Comparison of ENCODE assay signal across 20 cellular contexts in the genomic region with DNA sequence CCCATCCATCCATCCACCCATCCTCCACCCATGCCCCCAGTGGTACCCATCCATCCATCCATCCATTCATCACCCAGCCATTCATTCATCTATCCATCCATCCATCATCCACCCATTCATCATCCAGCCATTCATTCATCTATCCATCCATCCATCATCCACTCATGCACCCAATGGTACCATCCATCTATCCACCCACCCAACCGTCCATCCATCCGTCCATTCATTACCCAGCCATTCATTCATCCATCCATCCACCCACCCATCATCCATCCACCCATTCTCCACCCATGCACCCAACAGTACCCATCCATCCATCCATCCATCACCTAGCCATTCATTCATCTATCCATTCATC. TPM values are rescaled to one million over a fixed set of nuclear protein-coding genes. Genes with fewer than 3 reads are reported as not detected.
DNase-seq lines count a peak whose midpoint lies in the region; ATAC-seq, FAIRE-seq and TF ChIP-seq lines count a peak whose summit lies in the region.
"Had no signal": no experiment of that assay in that cellular context is flagged by ENCODE, and none has a peak within 500 bp of the region (broad histone marks: within the 10 kb centered on the region; RNA-seq: fewer than 3 reads in every experiment).

No MANE protein-coding gene starts in this region.

- H2BK12ac ChIP-seq in neuronal stem cell (ENCODE audit: low read length): no peak overlapping the region

- H2BK120ac ChIP-seq in neuronal stem cell (ENCODE audit: low read depth, low read length): no peak overlapping the region

- H3K27me3 Mint-ChIP-seq in Caco-2 (ENCODE audit: insufficient read depth, unreplicated experiment) (no peaks in the 10 kb centered on the region), mesothelial cell of epicardium (ENCODE audit: low read depth) (no peaks in the 10 kb centered on the region)

- no peak overlapping the region for H3K4me2 ChIP-seq in K562 (ENCODE audit: insufficient read depth, low read length)
- no peak overlapping the region for H3K4me2 ChIP-seq in neuronal stem cell (ENCODE audit: insufficient read depth, low read length, poor library complexity, severe bottlenecking)
- no peak overlapping the region for H3K4me2 ChIP-seq in SK-N-SH
- H3K4me2 ChIP-seq: KMS-11 had no signal

- no peak overlapping the region for H2BK15ac ChIP-seq in neuronal stem cell (ENCODE audit: low read length)

- H3K14ac ChIP-seq in neuronal stem cell (ENCODE audit: low read length): no peak overlapping the region

- POLR2A ChIA-PET in Caco-2 (lab: Charles Lee) (no interaction called here), K562 (lab: Yijun Ruan, JAX) (no interaction called here), SK-N-SH (lab: Yijun Ruan, JAX) (no interaction called here)

- TF ChIP-seq POLR2A in K562 (conservative IDR thresholded peaks at IDR 0.05): no peak; the same call in 1 of the 2 replicates

- H3K9me2 ChIP-seq in SK-N-SH: no peaks in the 10 kb centered on the region

- no peak for TF ChIP-seq EP300 in K562 (IDR thresholded peaks at IDR 0.05; ENCODE audit: low read length)
- no peak for TF ChIP-seq EP300 in SK-N-SH (IDR thresholded peaks at IDR 0.05; ENCODE audit: borderline replicate concordance in 1 of 2, low read depth in 1 of 2, low read length in 1 of 2)

- no peaks in the 10 kb centered on the region for H4K20me1 ChIP-seq in K562 (replicated peaks; ENCODE audit: control insufficient read depth, insufficient read depth, low read length)
- H4K20me1 ChIP-seq in SK-N-SH (ENCODE audit: insufficient read depth): peaks cover 7% of the 10 kb centered on the region

- no peaks in the 10 kb centered on the region for H3K9me1 ChIP-seq in K562 (ENCODE audit: control insufficient read depth, insufficient read depth, low read length)

- TF ChIP-seq CTCF in Caco-2 (IDR thresholded peaks at IDR 0.05; ENCODE audit: insufficient read depth in 1 of 2, low read depth in 1 of 2, low read length in 1 of 2, severe bottlenecking in 1 of 2, unreplicated experiment in 1 of 2) (no peak), K562 (IDR thresholded peaks at IDR 0.05 in 2 of 3, conservative IDR thresholded peaks at IDR 0.05 in 1 of 3; ENCODE audit: insufficient read depth in 2 of 3, low read depth in 1 of 3, low read length in 3 of 3) (no peak), SK-N-SH (IDR thresholded peaks at IDR 0.05) (no peak), mesothelial cell of epicardium (IDR thresholded peaks at IDR 0.05; ENCODE audit: unreplicated experiment) (no peak)

- H3K4ac ChIP-seq in neuronal stem cell (ENCODE audit: low read length): no peak overlapping the region

- intact Hi-C loops in Caco-2 (cut with micrococcal nuclease; ENCODE audit: unreplicated experiment): no loop called here
- intact Hi-C loops in K562 (cut with micrococcal nuclease): no loop called here
- intact Hi-C loops in aorta (cut with DNase I): no loop called here

- no TSS peak for BruUV-seq in Caco-2 (replicated peaks; lab: Mats Ljungman, UMichigan)
- BruUV-seq in K562 (replicated peaks; lab: Mats Ljungman, UMichigan): no TSS peak

- no peak for DNase-seq in Caco-2
- no peak for DNase-seq in GM19239 (ENCODE audit: insufficient read length, low spot score)
- DNase-seq in K562 (ENCODE audit: extremely low read depth in 1 of 4, low spot score in 3 of 4): no peak
- DNase-seq in neuronal stem cell (ENCODE audit: low spot score): no peak
- DNase-seq in SK-N-SH: no peak
- no peak for DNase-seq in aorta
- DNase-seq in mesothelial cell of epicardium (ENCODE audit: low spot score in 2 of 2, unreplicated experiment in 2 of 2): no peak
- DNase-seq: ACHN, AML-193, GM23248, NCI-H1048, NCI-H2081 treated with DMSO at 0.1 percent for 48 hours, NCI-H510A, NCI-H774, PC-3, SJCRH30 had no signal

- H3K4me3 ChIP-seq in Caco-2 (ENCODE audit: low read depth, low read length) (no peak overlapping the region), K562 (no peak overlapping the region), neuronal stem cell (ENCODE audit: low read length in 2 of 2) (no peak overlapping the region), SK-N-SH (ENCODE audit: low read depth in 2 of 2, low read length in 1 of 2) (no peak overlapping the region), aorta (ENCODE audit: low read length in 2 of 2) (no peak overlapping the region)
- H3K4me3 ChIP-seq: GM23248, SJCRH30 had no signal

- H3K79me1 ChIP-seq in neuronal stem cell (ENCODE audit: low read depth, low read length): peaks cover 24% of the 10 kb centered on the region

- no peak overlapping the region for H2BK5ac ChIP-seq in neuronal stem cell (ENCODE audit: low read length)

- H3K18ac ChIP-seq in neuronal stem cell (ENCODE audit: low read length): no peak overlapping the region

- peak overlapping the region; percentile 9 for H3K4me3 Mint-ChIP-seq in Caco-2 (ENCODE audit: unreplicated experiment)
- no peak overlapping the region for H3K4me3 Mint-ChIP-seq in mesothelial cell of epicardium
- H3K4me3 Mint-ChIP-seq: CD14-positive monocyte had no signal

- FAIRE-seq in GM19239 (lab: Jason Lieb, UNC): peak; percentile 54
- no peak for FAIRE-seq in K562 (lab: Jason Lieb, UNC)

- no peak overlapping the region for H2AK5ac ChIP-seq in neuronal stem cell (ENCODE audit: low read depth, low read length)

- peaks cover 12% of the 10 kb centered on the region; the same call in 2 of the 3 replicates for H3K79me2 ChIP-seq in K562 (ENCODE audit: control insufficient read depth, insufficient read depth, low read length)
- no peaks in the 10 kb centered on the region for H3K79me2 ChIP-seq in SK-N-SH (ENCODE audit: insufficient read depth)

- H3K27ac Mint-ChIP-seq in Caco-2 (ENCODE audit: unreplicated experiment): peak overlapping the region; percentile 20
- H3K27ac Mint-ChIP-seq in mesothelial cell of epicardium: no peak overlapping the region

- H3K36me3 ChIP-seq in Caco-2 (ENCODE audit: control insufficient read depth, insufficient read depth, low read length) (no peaks in the 10 kb centered on the region), K562 (ENCODE audit: control insufficient read depth, insufficient read depth, low read length) (peaks cover 37% of the 10 kb centered on the region), neuronal stem cell (replicated peaks in 1 of 2; ENCODE audit: control insufficient read depth in 2 of 2, insufficient read depth in 2 of 2, low read length in 2 of 2) (peaks cover 29 to 42% of the 10 kb centered on the region in 2 donors), SK-N-SH (replicated peaks in 1 of 2; ENCODE audit: control insufficient read depth in 1 of 2, insufficient read depth in 2 of 2, low read length in 1 of 2) (peaks cover 6 to 7% of the 10 kb centered on the region in 2 experiments), aorta (ENCODE audit: control insufficient read depth in 1 of 2, insufficient read depth in 2 of 2, low read length in 1 of 2) (peaks cover 0 to 5% of the 10 kb centered on the region in 2 donors)

- CTCF ChIA-PET in Caco-2 (lab: Charles Lee): no interaction called here
- CTCF ChIA-PET in K562 (lab: Yijun Ruan, JAX; ENCODE audit: low intra/inter-chr PET ratio): no interaction called here
- CTCF ChIA-PET in SK-N-SH (lab: Yijun Ruan, JAX): no interaction called here

- no peak overlapping the region for H3K27ac ChIP-seq in K562 (ENCODE audit: extremely low read depth, low read depth, low read length)
- no peak overlapping the region for H3K27ac ChIP-seq in neuronal stem cell (replicated peaks; ENCODE audit: low read length)
- H3K27ac ChIP-seq in SK-N-SH (ENCODE audit: low read depth in 2 of 2, low read length in 1 of 2): no peak overlapping the region
- no peak overlapping the region for H3K27ac ChIP-seq in aorta (ENCODE audit: low read depth in 1 of 2, low read length in 2 of 2)
- H3K27ac ChIP-seq: GM23248, KMS-11, SJCRH30 had no signal

- no peaks in the 10 kb centered on the region for H3K4me1 Mint-ChIP-seq in Caco-2 (ENCODE audit: low read depth, unreplicated experiment)
- no peaks in the 10 kb centered on the region for H3K4me1 Mint-ChIP-seq in mesothelial cell of epicardium

- TF ChIP-seq RAD21 in K562 (CRISPR knock-in tag; conservative IDR thresholded peaks at IDR 0.05 in 1 of 2, IDR thresholded peaks at IDR 0.05 in 1 of 2) (no peak), SK-N-SH (IDR thresholded peaks at IDR 0.05; ENCODE audit: low read length) (no peak)

- no peak for ATAC-seq in K562
- no peak for ATAC-seq in aorta (ENCODE audit: low FRiP score)
- ATAC-seq: HCT116 had no signal

- H3K4me1 ChIP-seq in Caco-2 (no peaks in the 10 kb centered on the region), K562 (replicated peaks in 1 of 2; ENCODE audit: control insufficient read depth in 2 of 2, insufficient read depth in 2 of 2, low read length in 2 of 2) (peaks cover 0 to 51% of the 10 kb centered on the region in 2 experiments; a peak in 3 of 5 replicates), neuronal stem cell (ENCODE audit: control insufficient read depth in 2 of 2, insufficient read depth in 1 of 2, low read depth in 1 of 2, low read length in 2 of 2) (no peaks in the 10 kb centered on the region), SK-N-SH (ENCODE audit: control insufficient read depth in 1 of 2, insufficient read depth in 2 of 2, low read depth in 1 of 2, low read length in 1 of 2) (no peaks in the 10 kb centered on the region), aorta (ENCODE audit: control insufficient read depth in 1 of 2, insufficient read depth in 2 of 2, low read length in 2 of 2) (no peaks in the 10 kb centered on the region)
- H3K4me1 ChIP-seq: SJCRH30 had no signal

- H4K91ac ChIP-seq in neuronal stem cell (ENCODE audit: low read depth, low read length, poor library complexity): no peak overlapping the region

- no peak overlapping the region for H4K8ac ChIP-seq in neuronal stem cell (ENCODE audit: low read depth, low read length)

- no peaks in the 10 kb centered on the region for H3K9me3 ChIP-seq in Caco-2
- H3K9me3 ChIP-seq in K562 (replicated peaks; ENCODE audit: control insufficient read depth, insufficient read depth, low read depth, low read length): peaks cover 3% of the 10 kb centered on the region
- peaks cover 0 to 3% of the 10 kb centered on the region in 2 donors for H3K9me3 ChIP-seq in neuronal stem cell (replicated peaks in 1 of 2; ENCODE audit: control insufficient read depth in 2 of 2, insufficient read depth in 1 of 2, low read depth in 1 of 2, low read length in 2 of 2)
- no peaks in the 10 kb centered on the region for H3K9me3 ChIP-seq in SK-N-SH
- H3K9me3 ChIP-seq in aorta (ENCODE audit: control insufficient read depth, low read length): no peaks in the 10 kb centered on the region
- H3K9me3 ChIP-seq: SJCRH30 had no signal

- H2AFZ ChIP-seq in K562 (ENCODE audit: low read depth, low read length): no peak overlapping the region
- H2AFZ ChIP-seq in neuronal stem cell (ENCODE audit: low read length): no peak overlapping the region
- H2AFZ ChIP-seq in SK-N-SH (ENCODE audit: low read depth): no peak overlapping the region
- H2AFZ ChIP-seq: GM23248 had no signal

- H3K27me3 ChIP-seq in Caco-2 (replicated peaks; ENCODE audit: control insufficient read depth, insufficient read depth, low read length): no peaks in the 10 kb centered on the region
- no peaks in the 10 kb centered on the region for H3K27me3 ChIP-seq in K562 (ENCODE audit: control insufficient read depth in 2 of 2, insufficient read depth in 2 of 2, low read length in 2 of 2)
- no peaks in the 10 kb centered on the region for H3K27me3 ChIP-seq in neuronal stem cell (ENCODE audit: control insufficient read depth in 3 of 3, insufficient read depth in 3 of 3, low read depth in 1 of 3, low read length in 3 of 3)
- H3K27me3 ChIP-seq in SK-N-SH (ENCODE audit: insufficient read depth): no peaks in the 10 kb centered on the region
- no peaks in the 10 kb centered on the region for H3K27me3 ChIP-seq in aorta (ENCODE audit: control insufficient read depth in 1 of 2, insufficient read depth in 2 of 2, low read length in 1 of 2)
- H3K27me3 ChIP-seq: SJCRH30 had no signal

- in situ Hi-C loops in K562 (cut with MboI): no loop called here

- peaks cover 7% of the 10 kb centered on the region for H3F3A ChIP-seq in SK-N-SH (replicated peaks; ENCODE audit: insufficient read depth)

- WGBS in K562 (ENCODE audit: insufficient coverage, low coverage, missing lambda C conversion rate): 80% methylated on average over 2 of the region's 2 CpGs
- WGBS in neuronal stem cell (ENCODE audit: extremely low coverage in 2 of 2, insufficient read length in 2 of 2, insufficient replicate concordance in 1 of 2), 2 donors: 100% methylated on average over 2 of the region's 2 CpGs; no CpG with 5 or more reads in 1 of the 2 donors
- 98% methylated on average over 2 of the region's 2 CpGs for WGBS in SK-N-SH (ENCODE audit: low lambda C conversion rate)
- WGBS in aorta, 2 donors: 89 to 94% methylated on average over 2 of the region's 2 CpGs

- H3K36me3 Mint-ChIP-seq in Caco-2 (ENCODE audit: insufficient read depth, unreplicated experiment) (peaks cover 68% of the 10 kb centered on the region), mesothelial cell of epicardium (peaks cover 19% of the 10 kb centered on the region)

- H3K9me3 Mint-ChIP-seq in Caco-2 (ENCODE audit: unreplicated experiment) (peaks cover 12% of the 10 kb centered on the region), mesothelial cell of epicardium (no peaks in the 10 kb centered on the region)

- H3K9ac ChIP-seq in K562 (ENCODE audit: insufficient read depth in 1 of 2, low read depth in 2 of 2, low read length in 2 of 2): no peak overlapping the region
- peak overlapping the region; percentile 53 for H3K9ac ChIP-seq in neuronal stem cell (ENCODE audit: low read depth, low read length, poor library complexity)
- no peak overlapping the region for H3K9ac ChIP-seq in SK-N-SH
- H3K9ac ChIP-seq: GM23248, KMS-11 had no signal

- peak overlapping the region; percentile 55 for H3K23ac ChIP-seq in neuronal stem cell (ENCODE audit: low read depth, low read length, poor library complexity)

RNA-seq across cellular contexts. Expression of gene PLPPR3, which starts 5.3 kb away (rescaled TPM):
- total RNA-seq in Caco-2 (2022): 5.1 and 7.1 TPM in 2 replicates
- 6.7 and 37.1 TPM in 2 replicates for total RNA-seq in K562 (2011; cell fraction: chromatin; rRNA removed; ENCODE audit: low replicate concordance)
- total RNA-seq in K562 (2011; cell fraction: nucleolus; rRNA removed): 62.2 and 83.4 TPM in 2 replicates
- 28.0 and 30.4 TPM in 2 replicates for total RNA-seq in K562 (2011; cell fraction: nucleoplasm; rRNA removed)
- total RNA-seq in K562 (2014; rRNA removed): 28.6 and 30.5 TPM in 2 replicates
- 1.8 and 2.3 TPM in 2 replicates for total RNA-seq in K562 (2014; rRNA removed; fragmentation: Illumina TruSeq; extraction: Trizol)
- total RNA-seq in K562 (2015; rRNA removed; fragmentation: Illumina TruSeq; extraction: Trizol): 8.6 and 10.1 TPM in 2 replicates
- 40.4 and 48.2 TPM in 2 replicates for total RNA-seq in K562 (2021)
- 12.8 and 19.0 TPM in 2 replicates for polyA plus RNA-seq in K562 (2011; rRNA removed)
- 25.3 and 82.8 TPM in 2 replicates for polyA plus RNA-seq in K562 (2011; cell fraction: cytosol; rRNA removed)
- polyA plus RNA-seq in K562 (2011; cell fraction: nucleus; rRNA removed): 24.4 and 43.1 TPM in 2 replicates
- polyA plus RNA-seq in K562 (2012): 23.2 and 35.5 TPM in 2 replicates
- 2.2 and 7.8 TPM in 2 replicates for polyA plus RNA-seq in K562 (2014; fragmentation: Illumina TruSeq; extraction: Trizol)
- under 1 TPM; 0.01 to 0.08 TPM for polyA plus RNA-seq in K562 (2014; fragmentation: Nextera tagmentation; extraction: Ambion mirVana)
- polyA plus RNA-seq in K562 (2014; rRNA removed): 19.4 and 21.8 TPM in 2 replicates
- polyA minus RNA-seq in K562 (2011; rRNA and poly(A)+ RNA removed): 9.9 and 23.4 TPM in 2 replicates
- polyA minus RNA-seq in K562 (2011; cell fraction: cytosol; rRNA and poly(A)+ RNA removed): 46.2 and 51.7 TPM in 2 replicates
- polyA minus RNA-seq in K562 (2011; cell fraction: nucleus; rRNA and poly(A)+ RNA removed): 7.9 and 8.1 TPM in 2 replicates
- polyA plus RNA-seq in neuronal stem cell (2013, experiment 1 of 2): 56.3 TPM
- 54.0 TPM for polyA plus RNA-seq in neuronal stem cell (2013, experiment 2 of 2)
- 1.5 and 1.6 TPM in 2 replicates for polyA plus RNA-seq in SK-N-SH (2012; rRNA removed)
- polyA plus RNA-seq in SK-N-SH (2012; cell fraction: cytosol; rRNA removed): 0.59 and 1.2 TPM in 2 replicates
- 1.8 and 2.1 TPM in 2 replicates for polyA plus RNA-seq in SK-N-SH (2012; cell fraction: nucleus; rRNA removed)
- total RNA-seq in aorta: not detected
- polyA plus RNA-seq in aorta: not detected
- total RNA-seq in mesothelial cell of epicardium: 140 to 162 TPM (median 152 TPM) in 3 replicates
- total RNA-seq: PC-3, SJCRH30 had no signal
- polyA plus RNA-seq: CD14-positive monocyte, GM23248 had no signal

RNA-seq across cellular contexts. Expression of gene AZU1, which starts 11.2 kb away (rescaled TPM):
- total RNA-seq in Caco-2 (2022) (not detected in 2 replicates), K562 (2014; rRNA removed) (0.33 and 0.73 TPM in 2 replicates), K562 (2014; rRNA removed; fragmentation: Illumina TruSeq; extraction: Trizol) (not detected in 2 replicates), K562 (2015; rRNA removed; fragmentation: Illumina TruSeq; extraction: Trizol) (0.19 and 0.29 TPM in 2 replicates), K562 (2021) (1.4 and 1.7 TPM in 2 replicates), aorta (under 1 TPM in 1 of 2 donors, not detected in 1; 0.72 TPM), mesothelial cell of epicardium (6.4 to 7.1 TPM (median 6.7 TPM) in 3 replicates)
- 3.4 and 6.7 TPM in 2 replicates for total RNA-seq in K562 (2011; cell fraction: chromatin; rRNA removed; ENCODE audit: low replicate concordance)
- 4.3 and 4.6 TPM in 2 replicates for total RNA-seq in K562 (2011; cell fraction: nucleolus; rRNA removed)
- 3.1 and 6.0 TPM in 2 replicates for total RNA-seq in K562 (2011; cell fraction: nucleoplasm; rRNA removed)
- polyA plus RNA-seq in K562 (2011; rRNA removed) (0.39 and 0.87 TPM in 2 replicates), K562 (2014; fragmentation: Illumina TruSeq; extraction: Trizol) (0.45 and 0.51 TPM in 2 replicates), K562 (2014; fragmentation: Nextera tagmentation; extraction: Ambion mirVana) (not detected), K562 (2014; rRNA removed) (1.9 and 3.3 TPM in 2 replicates), SK-N-SH (2012; rRNA removed) (0.15 TPM in 2 replicates), aorta (under 1 TPM in 1 of 2 donors, not detected in 1; 0.49 TPM)
- polyA plus RNA-seq in K562 (2011; cell fraction: cytosol; rRNA removed): 0.60 and 0.94 TPM in 2 replicates
- 6.4 and 9.5 TPM in 2 replicates for polyA plus RNA-seq in K562 (2011; cell fraction: nucleus; rRNA removed)
- 1.5 and 9.7 TPM in 2 replicates for polyA plus RNA-seq in K562 (2012)
- not detected in 2 replicates for polyA minus RNA-seq in K562 (2011; rRNA and poly(A)+ RNA removed)
- 1.1 TPM in 1 of 2 replicates, not detected in the other for polyA minus RNA-seq in K562 (2011; cell fraction: cytosol; rRNA and poly(A)+ RNA removed)
- 0.78 and 0.81 TPM in 2 replicates for polyA minus RNA-seq in K562 (2011; cell fraction: nucleus; rRNA and poly(A)+ RNA removed)
- 1.2 TPM for polyA plus RNA-seq in neuronal stem cell (2013, experiment 1 of 2)
- polyA plus RNA-seq in neuronal stem cell (2013, experiment 2 of 2): 1.3 TPM
- not detected in 2 replicates for polyA plus RNA-seq in SK-N-SH (2012; cell fraction: cytosol; rRNA removed)
- polyA plus RNA-seq in SK-N-SH (2012; cell fraction: nucleus; rRNA removed): 2.3 and 2.4 TPM in 2 replicates
- total RNA-seq: GM23248, M059J, PC-3, SJCRH30 had no signal
- polyA plus RNA-seq: GM23248 had no signal

RNA-seq across cellular contexts. Expression of gene PTBP1, which starts 19.2 kb away (rescaled TPM):
- total RNA-seq in Caco-2 (2022) (510 and 522 TPM in 2 replicates), K562 (2014; rRNA removed) (237 and 443 TPM in 2 replicates), K562 (2014; rRNA removed; fragmentation: Illumina TruSeq; extraction: Trizol) (234 TPM in 2 replicates), K562 (2015; rRNA removed; fragmentation: Illumina TruSeq; extraction: Trizol) (183 and 187 TPM in 2 replicates), K562 (2021) (751 and 759 TPM in 2 replicates), aorta (100 to 1,000 TPM; 192 to 218 TPM), mesothelial cell of epicardium (447 to 482 TPM (median 459 TPM) in 3 replicates)
- total RNA-seq in K562 (2011; cell fraction: chromatin; rRNA removed; ENCODE audit: low replicate concordance): 327 and 692 TPM in 2 replicates
- total RNA-seq in K562 (2011; cell fraction: nucleolus; rRNA removed): 382 and 389 TPM in 2 replicates
- 336 and 353 TPM in 2 replicates for total RNA-seq in K562 (2011; cell fraction: nucleoplasm; rRNA removed)
- polyA plus RNA-seq in K562 (2011; rRNA removed) (131 and 357 TPM in 2 replicates), K562 (2014; fragmentation: Illumina TruSeq; extraction: Trizol) (413 and 465 TPM in 2 replicates), K562 (2014; fragmentation: Nextera tagmentation; extraction: Ambion mirVana) (10 to 100 TPM; 14.0 to 18.1 TPM), K562 (2014; rRNA removed) (291 and 296 TPM in 2 replicates), SK-N-SH (2012; rRNA removed) (172 and 243 TPM in 2 replicates), aorta (10 to 100 TPM; 46.7 to 90.4 TPM)
- polyA plus RNA-seq in K562 (2011; cell fraction: cytosol; rRNA removed): 138 and 245 TPM in 2 replicates
- 683 and 1,149 TPM in 2 replicates for polyA plus RNA-seq in K562 (2011; cell fraction: nucleus; rRNA removed)
- polyA plus RNA-seq in K562 (2012): 757 and 849 TPM in 2 replicates
- polyA minus RNA-seq in K562 (2011; rRNA and poly(A)+ RNA removed): 127 and 175 TPM in 2 replicates
- polyA minus RNA-seq in K562 (2011; cell fraction: cytosol; rRNA and poly(A)+ RNA removed): 353 and 383 TPM in 2 replicates
- polyA minus RNA-seq in K562 (2011; cell fraction: nucleus; rRNA and poly(A)+ RNA removed): 242 and 246 TPM in 2 replicates
- polyA plus RNA-seq in neuronal stem cell (2013, experiment 1 of 2): 412 TPM
- 415 TPM for polyA plus RNA-seq in neuronal stem cell (2013, experiment 2 of 2)
- polyA plus RNA-seq in SK-N-SH (2012; cell fraction: cytosol; rRNA removed): 81.4 and 143 TPM in 2 replicates
- 286 and 334 TPM in 2 replicates for polyA plus RNA-seq in SK-N-SH (2012; cell fraction: nucleus; rRNA removed)

RNA-seq across cellular contexts. Expression of gene PRTN3, which starts 24.3 kb away (rescaled TPM):
- total RNA-seq in Caco-2 (2022): 0.29 TPM in 1 of 2 replicates, not detected in the other
- total RNA-seq in K562 (2011; cell fraction: chromatin; rRNA removed; ENCODE audit: low replicate concordance): not detected in 2 replicates
- total RNA-seq in K562 (2011; cell fraction: nucleolus; rRNA removed): 0.50 TPM in 1 of 2 replicates, not detected in the other
- 0.37 TPM in 1 of 2 replicates, not detected in the other for total RNA-seq in K562 (2011; cell fraction: nucleoplasm; rRNA removed)
- total RNA-seq in K562 (2014; rRNA removed): 0.14 and 0.69 TPM in 2 replicates
- 0.19 TPM in 1 of 2 replicates, not detected in the other for total RNA-seq in K562 (2014; rRNA removed; fragmentation: Illumina TruSeq; extraction: Trizol)
- 0.36 and 0.41 TPM in 2 replicates for total RNA-seq in K562 (2015; rRNA removed; fragmentation: Illumina TruSeq; extraction: Trizol)
- 0.60 and 0.86 TPM in 2 replicates for total RNA-seq in K562 (2021)
- 0.60 and 1.4 TPM in 2 replicates for polyA plus RNA-seq in K562 (2011; rRNA removed)
- polyA plus RNA-seq in K562 (2011; cell fraction: cytosol; rRNA removed): 3.3 and 5.8 TPM in 2 replicates
- 1.3 and 1.6 TPM in 2 replicates for polyA plus RNA-seq in K562 (2011; cell fraction: nucleus; rRNA removed)
- 0.55 and 1.3 TPM in 2 replicates for polyA plus RNA-seq in K562 (2012)
- 0.25 and 0.43 TPM in 2 replicates for polyA plus RNA-seq in K562 (2014; fragmentation: Illumina TruSeq; extraction: Trizol)
- not detected for polyA plus RNA-seq in K562 (2014; fragmentation: Nextera tagmentation; extraction: Ambion mirVana)
- 0.50 TPM in 1 of 2 replicates, not detected in the other for polyA plus RNA-seq in K562 (2014; rRNA removed)
- not detected in 2 replicates for polyA minus RNA-seq in K562 (2011; rRNA and poly(A)+ RNA removed)
- 1.4 TPM in 1 of 2 replicates, not detected in the other for polyA minus RNA-seq in K562 (2011; cell fraction: cytosol; rRNA and poly(A)+ RNA removed)
- polyA minus RNA-seq in K562 (2011; cell fraction: nucleus; rRNA and poly(A)+ RNA removed): not detected in 2 replicates
- polyA plus RNA-seq in neuronal stem cell (2013, experiment 1 of 2): 1.9 TPM
- 1.9 TPM for polyA plus RNA-seq in neuronal stem cell (2013, experiment 2 of 2)
- polyA plus RNA-seq in SK-N-SH (2012; rRNA removed): not detected in 2 replicates
- polyA plus RNA-seq in SK-N-SH (2012; cell fraction: cytosol; rRNA removed): not detected in 2 replicates
- polyA plus RNA-seq in SK-N-SH (2012; cell fraction: nucleus; rRNA removed): not detected in 2 replicates
- total RNA-seq in aorta: not detected
- not detected for polyA plus RNA-seq in aorta
- total RNA-seq in mesothelial cell of epicardium: 0.23 TPM in 1 of 3 replicates, not detected in the others
- total RNA-seq: GM23248, M059J, SJCRH30 had no signal
- polyA plus RNA-seq: CD14-positive monocyte, GM23248 had no signal

RNA-seq across cellular contexts. Expression of gene ELANE, which starts 35.6 kb away (rescaled TPM):
- not detected in 2 replicates for total RNA-seq in Caco-2 (2022)
- total RNA-seq in K562 (2011; cell fraction: chromatin; rRNA removed; ENCODE audit: low replicate concordance): not detected in 2 replicates
- not detected in 2 replicates for total RNA-seq in K562 (2011; cell fraction: nucleolus; rRNA removed)
- total RNA-seq in K562 (2011; cell fraction: nucleoplasm; rRNA removed): not detected in 2 replicates
- 0.37 TPM in 1 of 2 replicates, not detected in the other for total RNA-seq in K562 (2014; rRNA removed)
- not detected in 2 replicates for total RNA-seq in K562 (2014; rRNA removed; fragmentation: Illumina TruSeq; extraction: Trizol)
- total RNA-seq in K562 (2015; rRNA removed; fragmentation: Illumina TruSeq; extraction: Trizol): not detected in 2 replicates
- total RNA-seq in K562 (2021): not detected in 2 replicates
- not detected in 2 replicates for polyA plus RNA-seq in K562 (2011; rRNA removed)
- polyA plus RNA-seq in K562 (2011; cell fraction: cytosol; rRNA removed): not detected in 2 replicates
- not detected in 2 replicates for polyA plus RNA-seq in K562 (2011; cell fraction: nucleus; rRNA removed)
- not detected in 2 replicates for polyA plus RNA-seq in K562 (2012)
- polyA plus RNA-seq in K562 (2014; fragmentation: Illumina TruSeq; extraction: Trizol): not detected in 2 replicates
- polyA plus RNA-seq in K562 (2014; fragmentation: Nextera tagmentation; extraction: Ambion mirVana): not detected
- not detected in 2 replicates for polyA plus RNA-seq in K562 (2014; rRNA removed)
- not detected in 2 replicates for polyA minus RNA-seq in K562 (2011; rRNA and poly(A)+ RNA removed)
- polyA minus RNA-seq in K562 (2011; cell fraction: cytosol; rRNA and poly(A)+ RNA removed): not detected in 2 replicates
- not detected in 2 replicates for polyA minus RNA-seq in K562 (2011; cell fraction: nucleus; rRNA and poly(A)+ RNA removed)
- not detected for polyA plus RNA-seq in neuronal stem cell (2013, experiment 1 of 2)
- not detected for polyA plus RNA-seq in neuronal stem cell (2013, experiment 2 of 2)
- not detected in 2 replicates for polyA plus RNA-seq in SK-N-SH (2012; rRNA removed)
- not detected in 2 replicates for polyA plus RNA-seq in SK-N-SH (2012; cell fraction: cytosol; rRNA removed)
- 0.11 and 0.14 TPM in 2 replicates for polyA plus RNA-seq in SK-N-SH (2012; cell fraction: nucleus; rRNA removed)
- 1 to 10 TPM in 1 of 2 donors, not detected in 1; 2.0 TPM for total RNA-seq in aorta
- polyA plus RNA-seq in aorta: not detected
- total RNA-seq in mesothelial cell of epicardium: not detected in 3 replicates
- total RNA-seq: GM23248, M059J, PC-3, SJCRH30 had no signal
